17 cellular contexts compared by ENCODE assay signal in the genomic region with DNA sequence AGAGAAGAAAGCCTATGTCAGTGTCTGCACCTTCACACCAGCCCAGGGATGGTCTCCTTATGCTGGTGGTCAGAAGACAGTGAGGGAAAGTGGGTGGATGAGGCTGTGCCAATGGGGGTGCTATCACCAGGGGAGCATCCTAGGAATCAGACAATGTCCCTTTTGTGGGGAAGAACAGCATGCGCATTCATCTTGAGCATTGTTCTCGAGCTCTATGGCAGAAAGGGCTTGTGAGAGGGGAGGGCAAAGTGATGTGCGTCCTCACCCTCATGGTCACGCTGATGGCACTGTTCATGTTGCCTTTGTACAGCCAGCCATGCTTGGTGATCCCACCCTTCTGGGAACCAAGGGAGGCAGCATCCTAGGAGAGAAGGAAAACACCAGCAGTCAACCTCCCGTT.
"Had no signal": no experiment of that assay in that cellular context is flagged by ENCODE, and none has a peak within 500 bp of the region (broad histone marks: within the 10 kb centered on the region; RNA-seq: fewer than 3 reads in every experiment).

No MANE protein-coding gene starts in this region.

- H3K27ac ChIP-seq: body of pancreas, foreskin keratinocyte, sigmoid colon, spleen, uterus had no signal

- H3K4me3 ChIP-seq: body of pancreas, sigmoid colon, spleen, uterus had no signal

- H3K4me2 ChIP-seq: SK-N-SH had no signal

- H3K4me1 ChIP-seq: body of pancreas, foreskin keratinocyte, uterus had no signal

- H3K9me3 ChIP-seq: body of pancreas, sigmoid colon, SK-N-SH, spleen, uterus had no signal

- H3K27me3 ChIP-seq: body of pancreas, foreskin keratinocyte, sigmoid colon, spleen, uterus had no signal

- H3K36me3 ChIP-seq: uterus had no signal

- DNase-seq: activated CD4-positive, alpha-beta T cell treated with anti-CD3 and anti-CD28 coated beads, Interleukin-2, amount 50 U/mL, for 4 hours; activated CD4-positive, CD25-positive, alpha-beta regulatory T cell treated with anti-CD3 and anti-CD28 coated beads, Interleukin-2, amount 50 U/mL, for 72 hours; activated naive CD4-positive, alpha-beta T cell treated with anti-CD3 and anti-CD28 coated beads, Interleukin-2, amount 10 ng/mL, durations not matched to agents 7 days and 5 days; activated T-cell treated with anti-CD3 and anti-CD28 coated beads for 4 hours; body of pancreas; cortex of kidney; effector memory CD8-positive, alpha-beta T cell; foreskin keratinocyte; kidney; mesendoderm; sigmoid colon; SK-N-SH; spleen; stimulated activated naive CD8-positive, alpha-beta T cell treated with anti-CD3 and anti-CD28 coated beads, Interleukin-15, amount 100 ng/mL, for 72 hours; T-cell; T1000; uterus had no signal

- H3K9ac ChIP-seq: SK-N-SH had no signal
